In genomic region chr17:65194670-65195334, GRCh38 we compare ENCODE assay signal across 2 cellular contexts.
TF ChIP-seq lines count a peak whose summit lies in the region.

No MANE protein-coding gene starts in this region.

TF ChIP-seq in GM23338, 12 proteins besides CTCF, POLR2A, EP300 and RAD21:
- TF ChIP-seq NANOG (IDR thresholded peaks at IDR 0.05; ENCODE audit: borderline replicate concordance) (no peak), ZNF114 (CRISPR knock-in tag; IDR thresholded peaks at IDR 0.05) (no peak), JUNB (IDR thresholded peaks at IDR 0.05; ENCODE audit: unreplicated experiment) (no peak), ZNF331 (CRISPR knock-in tag; IDR thresholded peaks at IDR 0.05; ENCODE audit: low read depth) (no peak), STAT1 (IDR thresholded peaks at IDR 0.05; ENCODE audit: unreplicated experiment) (no peak), POLR2AphosphoS5 (IDR thresholded peaks at IDR 0.05; ENCODE audit: low read depth) (no peak), CREB1 (CRISPR knock-in tag; IDR thresholded peaks at IDR 0.05; ENCODE audit: low read depth) (no peak), EZH2phosphoT487 (IDR thresholded peaks at IDR 0.05; ENCODE audit: unreplicated experiment) (no peak), EZH2 (IDR thresholded peaks at IDR 0.05; ENCODE audit: low read depth, unreplicated experiment) (no peak)
- TF ChIP-seq, protein P1, sequence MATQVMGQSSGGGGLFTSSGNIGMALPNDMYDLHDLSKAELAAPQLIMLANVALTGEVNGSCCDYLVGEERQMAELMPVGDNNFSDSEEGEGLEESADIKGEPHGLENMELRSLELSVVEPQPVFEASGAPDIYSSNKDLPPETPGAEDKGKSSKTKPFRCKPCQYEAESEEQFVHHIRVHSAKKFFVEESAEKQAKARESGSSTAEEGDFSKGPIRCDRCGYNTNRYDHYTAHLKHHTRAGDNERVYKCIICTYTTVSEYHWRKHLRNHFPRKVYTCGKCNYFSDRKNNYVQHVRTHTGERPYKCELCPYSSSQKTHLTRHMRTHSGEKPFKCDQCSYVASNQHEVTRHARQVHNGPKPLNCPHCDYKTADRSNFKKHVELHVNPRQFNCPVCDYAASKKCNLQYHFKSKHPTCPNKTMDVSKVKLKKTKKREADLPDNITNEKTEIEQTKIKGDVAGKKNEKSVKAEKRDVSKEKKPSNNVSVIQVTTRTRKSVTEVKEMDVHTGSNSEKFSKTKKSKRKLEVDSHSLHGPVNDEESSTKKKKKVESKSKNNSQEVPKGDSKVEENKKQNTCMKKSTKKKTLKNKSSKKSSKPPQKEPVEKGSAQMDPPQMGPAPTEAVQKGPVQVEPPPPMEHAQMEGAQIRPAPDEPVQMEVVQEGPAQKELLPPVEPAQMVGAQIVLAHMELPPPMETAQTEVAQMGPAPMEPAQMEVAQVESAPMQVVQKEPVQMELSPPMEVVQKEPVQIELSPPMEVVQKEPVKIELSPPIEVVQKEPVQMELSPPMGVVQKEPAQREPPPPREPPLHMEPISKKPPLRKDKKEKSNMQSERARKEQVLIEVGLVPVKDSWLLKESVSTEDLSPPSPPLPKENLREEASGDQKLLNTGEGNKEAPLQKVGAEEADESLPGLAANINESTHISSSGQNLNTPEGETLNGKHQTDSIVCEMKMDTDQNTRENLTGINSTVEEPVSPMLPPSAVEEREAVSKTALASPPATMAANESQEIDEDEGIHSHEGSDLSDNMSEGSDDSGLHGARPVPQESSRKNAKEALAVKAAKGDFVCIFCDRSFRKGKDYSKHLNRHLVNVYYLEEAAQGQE (IDR thresholded peaks at IDR 0.05; ENCODE audit: unreplicated experiment) = no peak
- TF ChIP-seq, protein P2, sequence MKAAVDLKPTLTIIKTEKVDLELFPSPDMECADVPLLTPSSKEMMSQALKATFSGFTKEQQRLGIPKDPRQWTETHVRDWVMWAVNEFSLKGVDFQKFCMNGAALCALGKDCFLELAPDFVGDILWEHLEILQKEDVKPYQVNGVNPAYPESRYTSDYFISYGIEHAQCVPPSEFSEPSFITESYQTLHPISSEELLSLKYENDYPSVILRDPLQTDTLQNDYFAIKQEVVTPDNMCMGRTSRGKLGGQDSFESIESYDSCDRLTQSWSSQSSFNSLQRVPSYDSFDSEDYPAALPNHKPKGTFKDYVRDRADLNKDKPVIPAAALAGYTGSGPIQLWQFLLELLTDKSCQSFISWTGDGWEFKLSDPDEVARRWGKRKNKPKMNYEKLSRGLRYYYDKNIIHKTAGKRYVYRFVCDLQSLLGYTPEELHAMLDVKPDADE (IDR thresholded peaks at IDR 0.05) = no peak
- TF ChIP-seq, protein P3, sequence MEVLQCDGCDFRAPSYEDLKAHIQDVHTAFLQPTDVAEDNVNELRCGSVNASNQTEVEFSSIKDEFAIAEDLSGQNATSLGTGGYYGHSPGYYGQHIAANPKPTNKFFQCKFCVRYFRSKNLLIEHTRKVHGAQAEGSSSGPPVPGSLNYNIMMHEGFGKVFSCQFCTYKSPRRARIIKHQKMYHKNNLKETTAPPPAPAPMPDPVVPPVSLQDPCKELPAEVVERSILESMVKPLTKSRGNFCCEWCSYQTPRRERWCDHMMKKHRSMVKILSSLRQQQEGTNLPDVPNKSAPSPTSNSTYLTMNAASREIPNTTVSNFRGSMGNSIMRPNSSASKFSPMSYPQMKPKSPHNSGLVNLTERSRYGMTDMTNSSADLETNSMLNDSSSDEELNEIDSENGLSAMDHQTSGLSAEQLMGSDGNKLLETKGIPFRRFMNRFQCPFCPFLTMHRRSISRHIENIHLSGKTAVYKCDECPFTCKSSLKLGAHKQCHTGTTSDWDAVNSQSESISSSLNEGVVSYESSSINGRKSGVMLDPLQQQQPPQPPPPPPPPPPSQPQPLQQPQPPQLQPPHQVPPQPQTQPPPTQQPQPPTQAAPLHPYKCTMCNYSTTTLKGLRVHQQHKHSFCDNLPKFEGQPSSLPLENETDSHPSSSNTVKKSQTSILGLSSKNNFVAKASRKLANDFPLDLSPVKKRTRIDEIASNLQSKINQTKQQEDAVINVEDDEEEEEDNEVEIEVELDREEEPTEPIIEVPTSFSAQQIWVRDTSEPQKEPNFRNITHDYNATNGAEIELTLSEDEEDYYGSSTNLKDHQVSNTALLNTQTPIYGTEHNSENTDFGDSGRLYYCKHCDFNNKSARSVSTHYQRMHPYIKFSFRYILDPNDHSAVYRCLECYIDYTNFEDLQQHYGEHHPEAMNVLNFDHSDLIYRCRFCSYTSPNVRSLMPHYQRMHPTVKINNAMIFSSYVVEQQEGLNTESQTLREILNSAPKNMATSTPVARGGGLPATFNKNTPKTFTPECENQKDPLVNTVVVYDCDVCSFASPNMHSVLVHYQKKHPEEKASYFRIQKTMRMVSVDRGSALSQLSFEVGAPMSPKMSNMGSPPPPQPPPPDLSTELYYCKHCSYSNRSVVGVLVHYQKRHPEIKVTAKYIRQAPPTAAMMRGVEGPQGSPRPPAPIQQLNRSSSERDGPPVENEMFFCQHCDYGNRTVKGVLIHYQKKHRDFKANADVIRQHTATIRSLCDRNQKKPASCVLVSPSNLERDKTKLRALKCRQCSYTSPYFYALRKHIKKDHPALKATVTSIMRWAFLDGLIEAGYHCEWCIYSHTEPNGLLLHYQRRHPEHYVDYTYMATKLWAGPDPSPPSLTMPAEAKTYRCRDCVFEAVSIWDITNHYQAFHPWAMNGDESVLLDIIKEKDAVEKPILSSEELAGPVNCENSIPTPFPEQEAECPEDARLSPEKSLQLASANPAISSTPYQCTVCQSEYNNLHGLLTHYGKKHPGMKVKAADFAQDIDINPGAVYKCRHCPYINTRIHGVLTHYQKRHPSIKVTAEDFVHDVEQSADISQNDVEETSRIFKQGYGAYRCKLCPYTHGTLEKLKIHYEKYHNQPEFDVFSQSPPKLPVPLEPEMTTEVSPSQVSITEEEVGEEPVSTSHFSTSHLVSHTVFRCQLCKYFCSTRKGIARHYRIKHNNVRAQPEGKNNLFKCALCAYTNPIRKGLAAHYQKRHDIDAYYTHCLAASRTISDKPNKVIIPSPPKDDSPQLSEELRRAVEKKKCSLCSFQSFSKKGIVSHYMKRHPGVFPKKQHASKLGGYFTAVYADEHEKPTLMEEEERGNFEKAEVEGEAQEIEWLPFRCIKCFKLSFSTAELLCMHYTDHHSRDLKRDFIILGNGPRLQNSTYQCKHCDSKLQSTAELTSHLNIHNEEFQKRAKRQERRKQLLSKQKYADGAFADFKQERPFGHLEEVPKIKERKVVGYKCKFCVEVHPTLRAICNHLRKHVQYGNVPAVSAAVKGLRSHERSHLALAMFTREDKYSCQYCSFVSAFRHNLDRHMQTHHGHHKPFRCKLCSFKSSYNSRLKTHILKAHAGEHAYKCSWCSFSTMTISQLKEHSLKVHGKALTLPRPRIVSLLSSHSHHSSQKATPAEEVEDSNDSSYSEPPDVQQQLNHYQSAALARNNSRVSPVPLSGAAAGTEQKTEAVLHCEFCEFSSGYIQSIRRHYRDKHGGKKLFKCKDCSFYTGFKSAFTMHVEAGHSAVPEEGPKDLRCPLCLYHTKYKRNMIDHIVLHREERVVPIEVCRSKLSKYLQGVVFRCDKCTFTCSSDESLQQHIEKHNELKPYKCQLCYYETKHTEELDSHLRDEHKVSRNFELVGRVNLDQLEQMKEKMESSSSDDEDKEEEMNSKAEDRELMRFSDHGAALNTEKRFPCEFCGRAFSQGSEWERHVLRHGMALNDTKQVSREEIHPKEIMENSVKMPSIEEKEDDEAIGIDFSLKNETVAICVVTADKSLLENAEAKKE (CRISPR knock-in tag; IDR thresholded peaks at IDR 0.05) = no peak
TF ChIP-seq in GM23338: peak in this region for 0.

TF ChIP-seq in H1, 55 proteins besides CTCF, POLR2A, EP300 and RAD21:
- TF ChIP-seq CBX8 (IDR thresholded peaks at IDR 0.05; ENCODE audit: borderline replicate concordance, low read depth, low read length) (no peak), PHF8 (conservative IDR thresholded peaks at IDR 0.05; ENCODE audit: low read depth, low read length) (no peak), CEBPB (IDR thresholded peaks at IDR 0.05; ENCODE audit: low read depth, low read length) (no peak), BACH1 (IDR thresholded peaks at IDR 0.05; ENCODE audit: low read length) (no peak), NANOG (IDR thresholded peaks at IDR 0.05; ENCODE audit: insufficient read depth, low read depth, low read length, poor library complexity, severe bottlenecking) (no peak), SP1 (IDR thresholded peaks at IDR 0.05; ENCODE audit: low read depth, low read length) (no peak), ZNF274 (IDR thresholded peaks at IDR 0.05; ENCODE audit: borderline replicate concordance, extremely low read depth, low read length) (no peak), JUND (IDR thresholded peaks at IDR 0.05; ENCODE audit: low read length) (no peak), GABPA (IDR thresholded peaks at IDR 0.05; ENCODE audit: borderline replicate concordance, insufficient read depth, low read length) (no peak), CHD1 (IDR thresholded peaks at IDR 0.05; ENCODE audit: low read depth, low read length) (no peak), HDAC6 (IDR thresholded peaks at IDR 0.05; ENCODE audit: low read depth, low read length) (no peak), TEAD4 (IDR thresholded peaks at IDR 0.05; ENCODE audit: low read depth, low read length) (no peak), CTBP2 (IDR thresholded peaks at IDR 0.05; ENCODE audit: borderline replicate concordance, insufficient read depth, insufficient read length, low read length) (no peak), SUZ12 (IDR thresholded peaks at IDR 0.05; ENCODE audit: low read length) (no peak), EGR1 (IDR thresholded peaks at IDR 0.05; ENCODE audit: borderline replicate concordance, low read depth, low read length) (no peak), ASH2L (IDR thresholded peaks at IDR 0.05; ENCODE audit: low read length) (no peak), SAP30 (IDR thresholded peaks at IDR 0.05; ENCODE audit: insufficient read depth, insufficient replicate concordance, low read length) (no peak)
- TF ChIP-seq, protein P4, sequence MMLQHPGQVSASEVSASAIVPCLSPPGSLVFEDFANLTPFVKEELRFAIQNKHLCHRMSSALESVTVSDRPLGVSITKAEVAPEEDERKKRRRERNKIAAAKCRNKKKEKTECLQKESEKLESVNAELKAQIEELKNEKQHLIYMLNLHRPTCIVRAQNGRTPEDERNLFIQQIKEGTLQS (IDR thresholded peaks at IDR 0.05; ENCODE audit: insufficient read depth, low read depth, low read length) = no peak
- TF ChIP-seq, protein P5, sequence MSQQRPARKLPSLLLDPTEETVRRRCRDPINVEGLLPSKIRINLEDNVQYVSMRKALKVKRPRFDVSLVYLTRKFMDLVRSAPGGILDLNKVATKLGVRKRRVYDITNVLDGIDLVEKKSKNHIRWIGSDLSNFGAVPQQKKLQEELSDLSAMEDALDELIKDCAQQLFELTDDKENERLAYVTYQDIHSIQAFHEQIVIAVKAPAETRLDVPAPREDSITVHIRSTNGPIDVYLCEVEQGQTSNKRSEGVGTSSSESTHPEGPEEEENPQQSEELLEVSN (IDR thresholded peaks at IDR 0.05) = no peak
- TF ChIP-seq, protein P6, sequence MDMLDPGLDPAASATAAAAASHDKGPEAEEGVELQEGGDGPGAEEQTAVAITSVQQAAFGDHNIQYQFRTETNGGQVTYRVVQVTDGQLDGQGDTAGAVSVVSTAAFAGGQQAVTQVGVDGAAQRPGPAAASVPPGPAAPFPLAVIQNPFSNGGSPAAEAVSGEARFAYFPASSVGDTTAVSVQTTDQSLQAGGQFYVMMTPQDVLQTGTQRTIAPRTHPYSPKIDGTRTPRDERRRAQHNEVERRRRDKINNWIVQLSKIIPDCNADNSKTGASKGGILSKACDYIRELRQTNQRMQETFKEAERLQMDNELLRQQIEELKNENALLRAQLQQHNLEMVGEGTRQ (IDR thresholded peaks at IDR 0.05; ENCODE audit: low read length) = no peak
TF ChIP-seq in H1: peak in this region for 0.
